8 cellular contexts compared by ENCODE assay signal in genomic region chr4:3047464-3048286, GRCh38. TPM values are rescaled to one million over a fixed set of nuclear protein-coding genes. Genes with fewer than 3 reads are reported as not detected.
DNase-seq lines count a peak whose midpoint lies in the region; ATAC-seq, FAIRE-seq and TF ChIP-seq lines count a peak whose summit lies in the region.

No MANE protein-coding gene starts in this region.

- CTCF ChIA-PET in GM10248 (lab: Yijun Ruan, JAX): interaction anchor here (0.8 to 3.7 kb wide), 11 partner anchors 9 to 60 kb away, joined by 3 to 21 read pairs (median 6); no protein-coding TSS in a partner anchor
- CTCF ChIA-PET in MCF 10A (lab: Yijun Ruan, JAX): interaction anchor here (0.6 to 3.1 kb wide), 22 partner anchors 10 to 247 kb away, joined by 3 to 12 read pairs (median 3); no protein-coding TSS in a partner anchor

- BruUV-seq in MCF 10A (replicated peaks; lab: Mats Ljungman, UMichigan): no TSS peak

- H3K4me3 Mint-ChIP-seq in MCF 10A (ENCODE audit: unreplicated experiment): peak overlapping the region; percentile 32

- POLR2A ChIA-PET in GM10248 (lab: Yijun Ruan, JAX) (interaction anchor here (2.3 kb wide), 1 partner anchor 11 kb away, joined by 7 read pairs; no protein-coding TSS in a partner anchor), MCF 10A (lab: Yijun Ruan, JAX) (interaction anchor here (1.2 to 1.3 kb wide), 2 partner anchors 37 to 84 kb away, joined by 3 to 4 read pairs; partner anchors contain the start of genes GRK4 and NOP14)

- peak; percentile 72 for TF ChIP-seq CTCF in GM10248 (IDR thresholded peaks at IDR 0.05; ENCODE audit: control extremely low read depth, extremely low read depth, low read depth, missing control alignments)
- TF ChIP-seq CTCF in MCF 10A (IDR thresholded peaks at IDR 0.05; ENCODE audit: unreplicated experiment): peak; percentile 80
- TF ChIP-seq CTCF in kidney (IDR thresholded peaks at IDR 0.05; ENCODE audit: borderline replicate concordance, extremely low read depth, insufficient read depth): peak; percentile 62

- peak overlapping the region; percentile 53 to 65 for H3K4me3 ChIP-seq in kidney (ENCODE audit: low read length in 2 of 2)

- peaks cover 35% of the 10 kb centered on the region for H3K27me3 Mint-ChIP-seq in MCF 10A (ENCODE audit: insufficient read depth, unreplicated experiment)

- H3K9ac ChIP-seq in kidney (ENCODE audit: low read length in 2 of 2): peak overlapping the region; percentile 17 to 53

- H3K36me3 Mint-ChIP-seq in MCF 10A (ENCODE audit: insufficient read depth, unreplicated experiment): no peaks in the 10 kb centered on the region

- H3K36me3 ChIP-seq in kidney (ENCODE audit: control insufficient read depth in 1 of 2, insufficient read depth in 2 of 2, low read length in 2 of 2): no peaks in the 10 kb centered on the region

- peak; percentile 23 for FAIRE-seq in kidney (lab: Jason Lieb, UNC)

- peaks cover 8% of the 10 kb centered on the region for H3K4me1 Mint-ChIP-seq in MCF 10A (ENCODE audit: insufficient read depth, unreplicated experiment)

- DNase-seq in GM10248 (ENCODE audit: extremely low spot score): peak; percentile 72
- DNase-seq in M059J (ENCODE audit: low read depth): peak; percentile 59
- peak; percentile 57 for DNase-seq in UCSD-AML1 (lab: John Stamatoyannopoulos, UW; ENCODE audit: unreplicated experiment)
- peak; percentile 73 for DNase-seq in MCF 10A (ENCODE audit: unreplicated experiment)
- DNase-seq in kidney: peak; percentile 83
- peak; percentile 71 to 79 for DNase-seq in stimulated activated CD4-positive, alpha-beta T cell treated with anti-CD3 and anti-CD28 coated beads, Interleukin-2, amount 100 ng/mL, for 24 hours
- no peak for DNase-seq in epidermal melanocyte (ENCODE audit: insufficient read length, low spot score)

- H3K9me3 Mint-ChIP-seq in MCF 10A (ENCODE audit: unreplicated experiment): no peaks in the 10 kb centered on the region

- intact Hi-C loops in MCF 10A (cut with micrococcal nuclease) (loop anchor here (1.0 to 5.0 kb wide), 2 partner anchors 60 to 89 kb away; no protein-coding TSS in a partner anchor), kidney (cut with DNase I) (no loop called here)

- peak; percentile 91 for ATAC-seq in GM21786 (IDR thresholded peaks at IDR 0.05; ENCODE audit: unreplicated experiment)

- no peak overlapping the region for H3K27ac ChIP-seq in kidney (ENCODE audit: low read depth in 2 of 2, low read length in 2 of 2)

- H3K4me1 ChIP-seq in kidney (ENCODE audit: control insufficient read depth in 1 of 2, insufficient read depth in 1 of 2, low read depth in 1 of 2, low read length in 2 of 2): no peaks in the 10 kb centered on the region

- no peaks in the 10 kb centered on the region for H3K9me3 ChIP-seq in kidney (ENCODE audit: control insufficient read depth in 1 of 2, low read length in 2 of 2)

- no peak overlapping the region for H3K27ac Mint-ChIP-seq in MCF 10A (ENCODE audit: low read depth, unreplicated experiment)

RNA-seq across cellular contexts. Expression of gene HTT-AS, which starts 26.7 kb away (rescaled TPM):
- not detected in 2 replicates for total RNA-seq in M059J (2014; rRNA removed; shearing (Covaris generic))
- not detected in 2 replicates for total RNA-seq in MCF 10A (2022)
- not detected for total RNA-seq in kidney
- polyA plus RNA-seq in kidney (ENCODE audit: insufficient read depth, low read depth, low replicate concordance): not detected

RNA-seq across cellular contexts. Expression of gene HTT, which starts 26.8 kb away (rescaled TPM):
- 14.2 and 46.2 TPM in 2 replicates for total RNA-seq in M059J (2014; rRNA removed; shearing (Covaris generic))
- total RNA-seq in MCF 10A (2022) (47.4 and 54.4 TPM in 2 replicates), kidney (64.0 TPM)
- 7.2 TPM for polyA plus RNA-seq in kidney (ENCODE audit: insufficient read depth, low read depth, low replicate concordance)
